In the genomic region with DNA sequence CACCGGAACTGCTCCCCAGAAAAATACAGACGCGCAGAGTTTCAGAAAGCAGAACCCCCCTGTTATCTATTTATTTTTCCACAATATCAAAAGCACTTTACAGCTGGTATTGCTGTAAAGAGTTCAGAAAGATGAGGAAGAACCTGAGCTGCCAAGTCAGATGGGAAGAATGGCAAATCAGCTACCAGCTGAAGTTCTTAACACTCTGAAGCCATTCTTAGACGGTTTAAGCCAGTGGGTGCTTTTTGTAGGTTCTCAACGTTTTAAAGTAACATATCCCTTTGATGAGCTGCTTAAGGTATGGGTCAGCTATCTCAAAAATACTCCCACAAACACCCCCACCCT, we compare ENCODE assay signal across 9 cellular contexts. TPM values are rescaled to one million over a fixed set of nuclear protein-coding genes. Genes with fewer than 3 reads are reported as not detected.
DNase-seq lines count a peak whose midpoint lies in the region; ATAC-seq and TF ChIP-seq lines count a peak whose summit lies in the region.
"Had no signal": no experiment of that assay in that cellular context is flagged by ENCODE, and none has a peak within 500 bp of the region (broad histone marks: within the 10 kb centered on the region; RNA-seq: fewer than 3 reads in every experiment).

No MANE protein-coding gene starts in this region.

- H3K36me3 Mint-ChIP-seq in Caco-2 (ENCODE audit: insufficient read depth, unreplicated experiment) (peaks cover 31% of the 10 kb centered on the region), type B pancreatic cell (peaks cover 17% of the 10 kb centered on the region)

- peaks cover 42% of the 10 kb centered on the region for H3K79me2 ChIP-seq in Karpas-422 (ENCODE audit: low read length)

- no peaks in the 10 kb centered on the region for H3K27me3 Mint-ChIP-seq in Caco-2 (ENCODE audit: insufficient read depth, unreplicated experiment)
- H3K27me3 Mint-ChIP-seq in type B pancreatic cell, result no peaks in the 10 kb centered on the region

- no peaks in the 10 kb centered on the region for H3K9me2 ChIP-seq in Karpas-422 (replicated peaks; ENCODE audit: insufficient read depth, low read length)

- H3K9ac ChIP-seq in Karpas-422 (ENCODE audit: low read length) (peak overlapping the region; percentile 63), liver (ENCODE audit: low read depth in 1 of 2, low read length in 2 of 2) (peak overlapping the region in 1 of 2 donors; percentile 74)

- peak overlapping the region; percentile 79 for H2AFZ ChIP-seq in Karpas-422 (ENCODE audit: low read length)

- intact Hi-C loops in Caco-2 (cut with micrococcal nuclease; ENCODE audit: unreplicated experiment), result loop anchor here (2.0 kb wide), 2 partner anchors 22 to 36 kb away; partner anchors contain the start of gene NDUFS5

- H3K4me3 ChIP-seq in Caco-2 (ENCODE audit: low read depth, low read length), result peak overlapping the region; percentile 35
- peak overlapping the region; percentile 59 for H3K4me3 ChIP-seq in Karpas-422 (ENCODE audit: low read length)
- peak overlapping the region; percentile 63 to 98 (median 70) for H3K4me3 ChIP-seq in liver (ENCODE audit: low read depth in 1 of 3, low read length in 3 of 3)

- H3K27ac ChIP-seq in Karpas-422 (ENCODE audit: low read length), result peak overlapping the region; percentile 48; the same call in 1 of the 2 replicates
- peak overlapping the region; percentile 74 to 92 for H3K27ac ChIP-seq in liver (ENCODE audit: low read depth in 1 of 2, low read length in 2 of 2)

- 37% methylated on average over 5 of the region's 5 CpGs for whole genome bisulfite sequencing in liver

- TF ChIP-seq CTCF in Caco-2 (IDR thresholded peaks at IDR 0.05; ENCODE audit: insufficient read depth in 1 of 2, low read depth in 1 of 2, low read length in 1 of 2, severe bottlenecking in 1 of 2, unreplicated experiment in 1 of 2) (no peak), liver (IDR thresholded peaks at IDR 0.05; ENCODE audit: low read depth, low read length, missing input control) (no peak), type B pancreatic cell (conservative IDR thresholded peaks at IDR 0.05) (no peak)

- TF ChIP-seq RAD21 in liver (IDR thresholded peaks at IDR 0.05), result no peak

- no TSS peak for BruUV-seq in Caco-2 (replicated peaks; lab: Mats Ljungman, UMichigan)

- H4K20me1 ChIP-seq in Karpas-422 (ENCODE audit: insufficient read depth, low read depth, low read length), result peaks cover 35% of the 10 kb centered on the region

- POLR2A ChIA-PET in Caco-2 (lab: Charles Lee), result interaction anchor here (0.6 kb wide), 2 partner anchors 42 to 116 kb away, joined by 4 read pairs; no protein-coding TSS in a partner anchor

- H3K27ac Mint-ChIP-seq in Caco-2 (ENCODE audit: unreplicated experiment) (peak overlapping the region; percentile 66), type B pancreatic cell (peak overlapping the region; percentile 81)

- H3K4me1 Mint-ChIP-seq in Caco-2 (ENCODE audit: low read depth, unreplicated experiment) (peaks cover 26% of the 10 kb centered on the region), type B pancreatic cell (ENCODE audit: unreplicated experiment) (peaks cover 28% of the 10 kb centered on the region)

- H3K4me1 ChIP-seq in Caco-2 (peaks cover 27% of the 10 kb centered on the region), Karpas-422 (ENCODE audit: low read length) (peaks cover 22% of the 10 kb centered on the region), liver (ENCODE audit: control insufficient read depth in 4 of 4, insufficient read depth in 4 of 4, low read length in 3 of 4) (peaks cover 2 to 28% (median 25%) of the 10 kb centered on the region in 4 donors)

- H3K4me2 ChIP-seq in Karpas-422 (ENCODE audit: low read depth, low read length, poor library complexity, severe bottlenecking), result peak overlapping the region; percentile 70

- DNase-seq in Caco-2 (no peak), Karpas-422 (no peak), astrocyte of the hippocampus (ENCODE audit: low read depth, low spot score) (peak; percentile 25), type B pancreatic cell (ENCODE audit: extremely low spot score, unreplicated experiment) (no peak), HuH-7 (ENCODE audit: low spot score) (no peak), SK-N-DZ (ENCODE audit: low spot score) (no peak)

- ATAC-seq in HG02678 (IDR thresholded peaks at IDR 0.05; ENCODE audit: unreplicated experiment), result no peak

- H3K9me3 ChIP-seq in Caco-2, result no peaks in the 10 kb centered on the region
- no peaks in the 10 kb centered on the region for H3K9me3 ChIP-seq in Karpas-422 (ENCODE audit: low read length)
- H3K9me3 ChIP-seq in liver (ENCODE audit: control insufficient read depth in 4 of 4, low read length in 3 of 4), result no peaks in the 10 kb centered on the region

- H3K4me3 Mint-ChIP-seq in Caco-2 (ENCODE audit: unreplicated experiment), result peak overlapping the region; percentile 90
- peak overlapping the region; percentile 80 for H3K4me3 Mint-ChIP-seq in type B pancreatic cell

- H3K27me3 ChIP-seq in Caco-2 (replicated peaks; ENCODE audit: control insufficient read depth, insufficient read depth, low read length) (no peaks in the 10 kb centered on the region), Karpas-422 (ENCODE audit: low read length) (no peaks in the 10 kb centered on the region), liver (ENCODE audit: control insufficient read depth in 4 of 4, insufficient read depth in 4 of 4, low read length in 3 of 4) (no peaks in the 10 kb centered on the region)

- H3K36me3 ChIP-seq in Caco-2 (ENCODE audit: control insufficient read depth, insufficient read depth, low read length), result no peaks in the 10 kb centered on the region
- peaks cover 15% of the 10 kb centered on the region; the same call in 1 of the 2 replicates for H3K36me3 ChIP-seq in Karpas-422 (ENCODE audit: insufficient read depth, low read length)
- peaks cover 0 to 2% (median 0%) of the 10 kb centered on the region in 4 donors for H3K36me3 ChIP-seq in liver (ENCODE audit: control insufficient read depth in 4 of 4, insufficient read depth in 3 of 4, low read depth in 1 of 4, low read length in 3 of 4)

- H3K9me3 Mint-ChIP-seq in Caco-2 (ENCODE audit: unreplicated experiment) (no peaks in the 10 kb centered on the region), type B pancreatic cell (no peaks in the 10 kb centered on the region)

- CTCF ChIA-PET in Caco-2 (lab: Charles Lee), result interaction anchor here (0.5 kb wide), 1 partner anchor 26 kb away, joined by 3 read pairs; no protein-coding TSS in a partner anchor

TF ChIP-seq in liver, 16 proteins besides CTCF, POLR2A, EP300 and RAD21 (continues in another document):
- TF ChIP-seq FOXA1 (IDR thresholded peaks at IDR 0.05) (no peak), EGR1 (IDR thresholded peaks at IDR 0.05; ENCODE audit: low read depth in 2 of 2) (no peak), HNF4G (IDR thresholded peaks at IDR 0.05) (no peak), YY1 (IDR thresholded peaks at IDR 0.05) (no peak), SP1 (IDR thresholded peaks at IDR 0.05) (no peak), NR2F2 (IDR thresholded peaks at IDR 0.05) (no peak), TAF1 (conservative IDR thresholded peaks at IDR 0.05) (no peak), ATF3 (IDR thresholded peaks at IDR 0.05) (no peak)
- TF ChIP-seq, protein P1, sequence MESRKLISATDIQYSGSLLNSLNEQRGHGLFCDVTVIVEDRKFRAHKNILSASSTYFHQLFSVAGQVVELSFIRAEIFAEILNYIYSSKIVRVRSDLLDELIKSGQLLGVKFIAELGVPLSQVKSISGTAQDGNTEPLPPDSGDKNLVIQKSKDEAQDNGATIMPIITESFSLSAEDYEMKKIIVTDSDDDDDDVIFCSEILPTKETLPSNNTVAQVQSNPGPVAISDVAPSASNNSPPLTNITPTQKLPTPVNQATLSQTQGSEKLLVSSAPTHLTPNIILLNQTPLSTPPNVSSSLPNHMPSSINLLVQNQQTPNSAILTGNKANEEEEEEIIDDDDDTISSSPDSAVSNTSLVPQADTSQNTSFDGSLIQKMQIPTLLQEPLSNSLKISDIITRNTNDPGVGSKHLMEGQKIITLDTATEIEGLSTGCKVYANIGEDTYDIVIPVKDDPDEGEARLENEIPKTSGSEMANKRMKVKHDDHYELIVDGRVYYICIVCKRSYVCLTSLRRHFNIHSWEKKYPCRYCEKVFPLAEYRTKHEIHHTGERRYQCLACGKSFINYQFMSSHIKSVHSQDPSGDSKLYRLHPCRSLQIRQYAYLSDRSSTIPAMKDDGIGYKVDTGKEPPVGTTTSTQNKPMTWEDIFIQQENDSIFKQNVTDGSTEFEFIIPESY (IDR thresholded peaks at IDR 0.05), result no peak

RNA-seq across cellular contexts. Expression of gene AKIRIN1, which starts 0.7 kb away (rescaled TPM):
- 59.4 and 68.4 TPM in 2 replicates for total RNA-seq in Caco-2 (2022)
- total RNA-seq in Karpas-422 (2014; rRNA removed; shearing (Covaris generic); ENCODE audit: low replicate concordance), result 81.3 and 131 TPM in 2 replicates
- 10 to 100 TPM; 30.0 to 52.4 TPM for total RNA-seq in liver
- polyA plus RNA-seq in liver, result 10 to 100 TPM; 18.2 to 23.6 TPM
- 67.4 and 73.0 TPM in 2 replicates for total RNA-seq in type B pancreatic cell (ENCODE audit: low replicate concordance)
- polyA plus RNA-seq in SK-N-DZ (2014; cell fraction: cytosol; rRNA removed), result 64.0 and 69.5 TPM in 2 replicates
- polyA plus RNA-seq in SK-N-DZ (2014; cell fraction: nucleus; rRNA removed), result 14.8 and 20.2 TPM in 2 replicates

RNA-seq across cellular contexts. Expression of gene NDUFS5, which starts 35.8 kb away (rescaled TPM):
- total RNA-seq in Caco-2 (2022), result 176 and 192 TPM in 2 replicates
- 259 and 372 TPM in 2 replicates for total RNA-seq in Karpas-422 (2014; rRNA removed; shearing (Covaris generic); ENCODE audit: low replicate concordance)
- 100 to 1,000 TPM; 193 to 213 TPM for total RNA-seq in liver
- 100 to 1,000 TPM; 259 to 308 TPM for polyA plus RNA-seq in liver
- 212 and 252 TPM in 2 replicates for total RNA-seq in type B pancreatic cell (ENCODE audit: low replicate concordance)
- 1,301 and 1,497 TPM in 2 replicates for polyA plus RNA-seq in SK-N-DZ (2014; cell fraction: cytosol; rRNA removed)
- 731 and 924 TPM in 2 replicates for polyA plus RNA-seq in SK-N-DZ (2014; cell fraction: nucleus; rRNA removed)

RNA-seq across cellular contexts. Expression of gene RHBDL2, which starts 48.7 kb away (rescaled TPM):
- not detected in 2 replicates for total RNA-seq in Caco-2 (2022)
- not detected in 2 replicates for total RNA-seq in Karpas-422 (2014; rRNA removed; shearing (Covaris generic); ENCODE audit: low replicate concordance)
- under 1 TPM; 0.14 to 0.17 TPM for total RNA-seq in liver
- under 1 TPM in 1 of 2 donors, not detected in 1; 0.28 TPM for polyA plus RNA-seq in liver
- total RNA-seq in type B pancreatic cell (ENCODE audit: low replicate concordance), result 0.80 and 1.2 TPM in 2 replicates
- 0.24 and 2.2 TPM in 2 replicates for polyA plus RNA-seq in SK-N-DZ (2014; cell fraction: cytosol; rRNA removed)
- 0.54 and 0.90 TPM in 2 replicates for polyA plus RNA-seq in SK-N-DZ (2014; cell fraction: nucleus; rRNA removed)
- total RNA-seq: T-helper 1 cell treated with Interleukin-12 subunit alpha and Interleukin-12 subunit beta and Interleukin-4 antibody, amounts not matched to agents 30 ng/mL and 1 ng/mL, for 36 hours had no signal
